In genomic region chr10:110058215-110058614, GRCh38 we compare ENCODE assay signal across 12 cellular contexts. TPM values are rescaled to one million over a fixed set of nuclear protein-coding genes. Genes with fewer than 3 reads are reported as not detected.
DNase-seq lines count a peak whose midpoint lies in the region; ATAC-seq, FAIRE-seq and TF ChIP-seq lines count a peak whose summit lies in the region.
"Had no signal": no experiment of that assay in that cellular context is flagged by ENCODE, and none has a peak within 500 bp of the region (broad histone marks: within the 10 kb centered on the region; RNA-seq: fewer than 3 reads in every experiment).

No MANE protein-coding gene starts in this region.

- no peak for TF ChIP-seq POLR2A in K562 (conservative IDR thresholded peaks at IDR 0.05)

- H3K4me1 Mint-ChIP-seq in stimulated activated memory B cell treated with anti-CD40 and anti-IgM and Interleukin-4, amounts not matched to agents 10 μg/mL and 1 μg/mL and 100 μg/mL, for 72 hours = peaks cover 69% of the 10 kb centered on the region

- no peaks in the 10 kb centered on the region for H3K27me3 ChIP-seq in K562 (ENCODE audit: control insufficient read depth in 2 of 2, insufficient read depth in 2 of 2, low read length in 2 of 2)

- peak overlapping the region; percentile 91 for H3K27ac Mint-ChIP-seq in stimulated activated memory B cell treated with anti-CD40 and anti-IgM and Interleukin-4, amounts not matched to agents 10 μg/mL and 1 μg/mL and 100 μg/mL, for 72 hours

- intact Hi-C loops in K562 (cut with micrococcal nuclease) = no loop called here

- BruUV-seq in K562 (replicated peaks; lab: Mats Ljungman, UMichigan) = no TSS peak

- H3K4me1 ChIP-seq in K562 (replicated peaks in 1 of 2; ENCODE audit: control insufficient read depth in 2 of 2, insufficient read depth in 2 of 2, low read length in 2 of 2) = no peaks in the 10 kb centered on the region; a peak in 3 of 5 replicates

- FAIRE-seq in K562 (lab: Jason Lieb, UNC) = no peak

- DNase-seq in activated CD4-positive, CD25-positive, alpha-beta regulatory T cell treated with anti-CD3 and anti-CD28 coated beads, Interleukin-2, amount 50 U/mL, for 72 hours = no peak
- DNase-seq in K562 (ENCODE audit: extremely low read depth in 1 of 4, low spot score in 3 of 4) = no peak
- no peak for DNase-seq in GM13976 (ENCODE audit: low spot score)
- no peak for DNase-seq in AG20443 (ENCODE audit: low spot score)
- no peak for DNase-seq in NCI-H82 treated with DMSO at 0.1 percent for 48 hours (lab: John Stamatoyannopoulos, UW; ENCODE audit: unreplicated experiment)
- DNase-seq: head of caudate nucleus, mucosa of descending colon, NCI-H1105, trophoblast cell had no signal

- TF ChIP-seq EP300 in K562 (IDR thresholded peaks at IDR 0.05; ENCODE audit: low read length) = no peak

- no peak overlapping the region for H3K4me3 ChIP-seq in K562
- H3K4me3 ChIP-seq: mucosa of descending colon had no signal

- H3K79me2 ChIP-seq in K562 (ENCODE audit: control insufficient read depth, insufficient read depth, low read length) = peaks cover 9% of the 10 kb centered on the region; the same call in 2 of the 3 replicates

- no peak overlapping the region for H3K4me2 ChIP-seq in K562 (ENCODE audit: insufficient read depth, low read length)

- 34% methylated on average over 5 of the region's 5 CpGs for WGBS in K562 (ENCODE audit: insufficient coverage, low coverage, missing lambda C conversion rate)

- H3K4me3 Mint-ChIP-seq in stimulated activated memory B cell treated with anti-CD40 and anti-IgM and Interleukin-4, amounts not matched to agents 10 μg/mL and 1 μg/mL and 100 μg/mL, for 72 hours = peak overlapping the region; percentile 78

- no peaks in the 10 kb centered on the region for H3K9me3 Mint-ChIP-seq in stimulated activated memory B cell treated with anti-CD40 and anti-IgM and Interleukin-4, amounts not matched to agents 10 μg/mL and 1 μg/mL and 100 μg/mL, for 72 hours

- no peaks in the 10 kb centered on the region for H3K27me3 Mint-ChIP-seq in stimulated activated memory B cell treated with anti-CD40 and anti-IgM and Interleukin-4, amounts not matched to agents 10 μg/mL and 1 μg/mL and 100 μg/mL, for 72 hours

- TF ChIP-seq CTCF in K562 (IDR thresholded peaks at IDR 0.05 in 2 of 3, conservative IDR thresholded peaks at IDR 0.05 in 1 of 3; ENCODE audit: insufficient read depth in 2 of 3, low read depth in 1 of 3, low read length in 3 of 3) (no peak), GM13976 (IDR thresholded peaks at IDR 0.05; ENCODE audit: borderline replicate concordance, control extremely low read depth, extremely low read depth, insufficient read depth, missing control alignments) (no peak)

- H3K36me3 Mint-ChIP-seq in stimulated activated memory B cell treated with anti-CD40 and anti-IgM and Interleukin-4, amounts not matched to agents 10 μg/mL and 1 μg/mL and 100 μg/mL, for 72 hours = no peaks in the 10 kb centered on the region

- no peak overlapping the region for H3K27ac ChIP-seq in K562 (ENCODE audit: extremely low read depth, low read depth, low read length)

- no peaks in the 10 kb centered on the region for H3K9me3 ChIP-seq in K562 (replicated peaks; ENCODE audit: control insufficient read depth, insufficient read depth, low read depth, low read length)
- H3K9me3 ChIP-seq: mucosa of descending colon had no signal

- no peak for TF ChIP-seq RAD21 in K562 (CRISPR knock-in tag; conservative IDR thresholded peaks at IDR 0.05 in 1 of 2, IDR thresholded peaks at IDR 0.05 in 1 of 2)

- H3K36me3 ChIP-seq in K562 (ENCODE audit: control insufficient read depth, insufficient read depth, low read length) = no peaks in the 10 kb centered on the region

- H4K20me1 ChIP-seq in K562 (replicated peaks; ENCODE audit: control insufficient read depth, insufficient read depth, low read length) = 0 out of 2 replicates have a peak, but pooled peaks cover 3% of the 10 kb centered on the region

- no peak overlapping the region for H2AFZ ChIP-seq in K562 (ENCODE audit: low read depth, low read length)

- POLR2A ChIA-PET in K562 (lab: Yijun Ruan, JAX) = interaction anchor here (1.3 kb wide), 2 partner anchors 9 to 11 kb away, joined by 3 to 6 read pairs; no protein-coding TSS in a partner anchor

- H3K9ac ChIP-seq in K562 (ENCODE audit: insufficient read depth in 1 of 2, low read depth in 2 of 2, low read length in 2 of 2) = no peak overlapping the region

- CTCF ChIA-PET in K562 (lab: Yijun Ruan, JAX; ENCODE audit: low intra/inter-chr PET ratio) = no interaction called here

- in situ Hi-C loops in K562 (cut with MboI) (no loop called here), GM13976 (cut with MboI; ENCODE audit: low sequenced_read_pairs, unreplicated experiment) (no loop called here)

- no peaks in the 10 kb centered on the region for H3K9me1 ChIP-seq in K562 (ENCODE audit: control insufficient read depth, insufficient read depth, low read length)

- ATAC-seq in activated CD4-positive, CD25-positive, alpha-beta regulatory T cell treated with anti-CD3 and anti-CD28 coated beads, Interleukin-2, amount 50 U/mL, for 24 hours = peak; percentile 64 to 68
- peak; percentile 56 for ATAC-seq in HG02885 (IDR thresholded peaks at IDR 0.05; ENCODE audit: poor library complexity, unreplicated experiment)
- ATAC-seq in K562 = no peak
- no peak for ATAC-seq in stimulated activated memory B cell treated with anti-CD40 and anti-IgM and Interleukin-4, amounts not matched to agents 10 μg/mL and 1 μg/mL and 100 μg/mL, for 72 hours
- ATAC-seq: mucosa of descending colon had no signal

TF ChIP-seq in K562, 482 proteins besides CTCF, POLR2A, EP300 and RAD21:
- TF ChIP-seq EZH2 (IDR thresholded peaks at IDR 0.05; ENCODE audit: borderline replicate concordance, low read depth, low read length) (no peak), CSDE1 (IDR thresholded peaks at IDR 0.05) (no peak), ZNF316 (IDR thresholded peaks at IDR 0.05) (peak; percentile 53), C11orf30 (IDR thresholded peaks at IDR 0.05; ENCODE audit: low read depth) (peak; percentile 23; the same call in 1 of the 2 replicates)

RNA-seq across cellular contexts. Expression of gene ADD3, which starts 50.4 kb away (rescaled TPM):
- total RNA-seq in K562 (2011; cell fraction: chromatin; rRNA removed; ENCODE audit: low replicate concordance) = 118 and 251 TPM in 2 replicates
- 39.9 and 58.7 TPM in 2 replicates for total RNA-seq in K562 (2011; cell fraction: nucleolus; rRNA removed)
- 91.3 and 97.2 TPM in 2 replicates for total RNA-seq in K562 (2011; cell fraction: nucleoplasm; rRNA removed)
- total RNA-seq in K562 (2014; rRNA removed) (24.7 and 25.4 TPM in 2 replicates), K562 (2014; rRNA removed; fragmentation: Illumina TruSeq; extraction: Trizol) (44.9 and 52.7 TPM in 2 replicates), K562 (2015; rRNA removed; fragmentation: Illumina TruSeq; extraction: Trizol) (42.6 and 46.0 TPM in 2 replicates), K562 (2021) (31.7 and 32.3 TPM in 2 replicates)
- polyA plus RNA-seq in K562 (2011; rRNA removed) (98.7 and 125 TPM in 2 replicates), K562 (2014; fragmentation: Illumina TruSeq; extraction: Trizol) (53.4 and 95.6 TPM in 2 replicates), K562 (2014; fragmentation: Nextera tagmentation; extraction: Ambion mirVana) (10 to 100 TPM; 13.2 to 15.1 TPM), K562 (2014; rRNA removed) (25.1 and 31.7 TPM in 2 replicates)
- polyA plus RNA-seq in K562 (2011; cell fraction: cytosol; rRNA removed) = 17.4 and 51.0 TPM in 2 replicates
- 70.6 and 117 TPM in 2 replicates for polyA plus RNA-seq in K562 (2011; cell fraction: nucleus; rRNA removed)
- polyA plus RNA-seq in K562 (2012) = 36.4 and 43.2 TPM in 2 replicates
- polyA minus RNA-seq in K562 (2011; rRNA and poly(A)+ RNA removed) = 153 TPM in 2 replicates
- polyA minus RNA-seq in K562 (2011; cell fraction: cytosol; rRNA and poly(A)+ RNA removed) = 28.1 and 63.8 TPM in 2 replicates
- polyA minus RNA-seq in K562 (2011; cell fraction: nucleus; rRNA and poly(A)+ RNA removed) = 40.8 and 87.7 TPM in 2 replicates

Comparison
In these comparisons a context has a peak if more than half of its experiments do, and no peak if none do; other contexts are left out.
1. ATAC-seq: peak in activated CD4-positive, CD25-positive, alpha-beta regulatory T cell treated with anti-CD3 and anti-CD28 coated beads, Interleukin-2, amount 50 U/mL, for 24 hours (2 of 2) and HG02885 (single experiment); none in K562 (single experiment) and stimulated activated memory B cell treated with anti-CD40 and anti-IgM and Interleukin-4, amounts not matched to agents 10 μg/mL and 1 μg/mL and 100 μg/mL, for 72 hours (single experiment).